In the genomic region with DNA sequence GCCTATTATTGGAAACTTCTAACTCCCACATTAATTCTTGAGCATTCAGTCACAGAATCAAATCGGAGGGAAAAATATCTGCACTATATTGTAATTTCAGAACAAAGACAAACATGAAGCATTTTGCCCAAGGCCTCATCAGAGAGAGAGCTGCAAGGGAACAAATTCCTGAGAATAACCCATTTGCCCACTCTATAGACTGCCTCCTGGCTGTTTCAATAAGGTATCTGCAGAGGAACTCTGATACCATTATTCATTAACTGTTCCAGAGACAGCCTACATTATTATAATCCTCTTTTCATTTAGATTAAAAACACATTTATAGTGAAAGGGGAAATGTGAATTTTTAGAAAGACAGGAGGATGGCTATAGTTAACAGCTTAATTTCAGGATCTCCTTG, we compare ENCODE assay signal across 26 cellular contexts.
"Had no signal": no experiment of that assay in that cellular context is flagged by ENCODE, and none has a peak within 500 bp of the region (broad histone marks: within the 10 kb centered on the region; RNA-seq: fewer than 3 reads in every experiment).

No MANE protein-coding gene starts in this region.

- H3K4me3 Mint-ChIP-seq: activated CD4-positive, alpha-beta memory T cell treated with anti-CD3 and anti-CD28 coated beads, Interleukin-2, amount 10 ng/mL, durations not matched to agents 7 days and 5 days; activated CD4-positive, alpha-beta T cell treated with anti-CD3 and anti-CD28 coated beads, Interleukin-2, amount 10 ng/mL, durations not matched to agents 7 days and 5 days; activated naive CD4-positive, alpha-beta T cell treated with anti-CD3 and anti-CD28 coated beads, Interleukin-2, amount 50 U/mL, for 24 hours; activated naive CD8-positive, alpha-beta T cell treated with anti-CD3 and anti-CD28 coated beads, Interleukin-2, amount 50 U/mL, for 24 hours; activated T-cell treated with anti-CD3 and anti-CD28 coated beads, Interleukin-2, amount 50 U/mL, for 4 hours; natural killer cell; T-helper 1 cell treated with Interleukin-12 subunit alpha and Interleukin-12 subunit beta and Interleukin-4 antibody, amounts not matched to agents 30 μg/mL and 1 μg/mL, for 36 hours had no signal

- ATAC-seq: activated naive CD8-positive, alpha-beta T cell treated with anti-CD3 and anti-CD28 coated beads, Interleukin-2, amount 50 U/mL, for 24 hours; activated T-cell treated with anti-CD3 and anti-CD28 coated beads, Interleukin-2, amount 50 U/mL, for 4 hours; left colon; natural killer cell; right lobe of liver; upper lobe of right lung had no signal

- H3K36me3 ChIP-seq: right lobe of liver, suprapubic skin, tibial artery, upper lobe of right lung had no signal

- H3K4me1 ChIP-seq: right lobe of liver, suprapubic skin, upper lobe of right lung had no signal

- H3K27me3 ChIP-seq: dorsolateral prefrontal cortex, right lobe of liver, suprapubic skin, tibial artery, upper lobe of right lung had no signal

- H3K27me3 Mint-ChIP-seq: activated CD4-positive, alpha-beta memory T cell treated with anti-CD3 and anti-CD28 coated beads, Interleukin-2, amount 10 ng/mL, durations not matched to agents 7 days and 5 days; activated CD4-positive, alpha-beta T cell treated with anti-CD3 and anti-CD28 coated beads, Interleukin-2, amount 10 ng/mL, durations not matched to agents 7 days and 5 days; activated naive CD4-positive, alpha-beta T cell treated with anti-CD3 and anti-CD28 coated beads, Interleukin-2, amount 50 U/mL, for 24 hours; activated naive CD8-positive, alpha-beta T cell treated with anti-CD3 and anti-CD28 coated beads, Interleukin-2, amount 50 U/mL, for 24 hours had no signal

- H3K4me1 Mint-ChIP-seq: activated CD4-positive, alpha-beta memory T cell treated with anti-CD3 and anti-CD28 coated beads, Interleukin-2, amount 10 ng/mL, durations not matched to agents 7 days and 5 days; activated CD4-positive, alpha-beta T cell treated with anti-CD3 and anti-CD28 coated beads, Interleukin-2, amount 10 ng/mL, durations not matched to agents 7 days and 5 days; activated naive CD4-positive, alpha-beta T cell treated with anti-CD3 and anti-CD28 coated beads, Interleukin-2, amount 50 U/mL, for 24 hours; activated naive CD8-positive, alpha-beta T cell treated with anti-CD3 and anti-CD28 coated beads, Interleukin-2, amount 50 U/mL, for 24 hours; natural killer cell had no signal

- H3K27ac Mint-ChIP-seq: activated CD4-positive, alpha-beta memory T cell treated with anti-CD3 and anti-CD28 coated beads, Interleukin-2, amount 10 ng/mL, durations not matched to agents 7 days and 5 days; activated CD4-positive, alpha-beta T cell treated with anti-CD3 and anti-CD28 coated beads, Interleukin-2, amount 10 ng/mL, durations not matched to agents 7 days and 5 days; activated naive CD4-positive, alpha-beta T cell treated with anti-CD3 and anti-CD28 coated beads, Interleukin-2, amount 50 U/mL, for 24 hours; activated naive CD8-positive, alpha-beta T cell treated with anti-CD3 and anti-CD28 coated beads, Interleukin-2, amount 50 U/mL, for 24 hours; activated T-helper 2 cell treated with anti-CD3 and anti-CD28 coated beads, Interferon-gamma antibody, Interleukin-2, Interleukin-4, amounts not matched to agents 10 μg/mL and 5 μg/mL and 100 μg/mL, durations not matched to agents 14 hours and 24 hours and 36 hours; natural killer cell; T-helper 1 cell treated with Interleukin-12 subunit alpha and Interleukin-12 subunit beta and Interleukin-4 antibody, amounts not matched to agents 30 μg/mL and 1 μg/mL, for 36 hours had no signal

- H3K36me3 Mint-ChIP-seq: activated naive CD4-positive, alpha-beta T cell treated with anti-CD3 and anti-CD28 coated beads, Interleukin-2, amount 50 U/mL, for 24 hours had no signal

- H3K9me3 ChIP-seq: right lobe of liver, suprapubic skin, tibial artery, upper lobe of right lung had no signal

- H3K4me3 ChIP-seq: coronary artery, dorsolateral prefrontal cortex, right lobe of liver, suprapubic skin, tibial artery, upper lobe of right lung had no signal

- DNase-seq: activated CD4-positive, alpha-beta memory T cell treated with anti-CD3 and anti-CD28 coated beads, Interleukin-2, amount 10 ng/mL, durations not matched to agents 7 days and 5 days; activated CD4-positive, alpha-beta T cell treated with anti-CD3 and anti-CD28 coated beads for 1 hour; activated CD4-positive, alpha-beta T cell treated with anti-CD3 and anti-CD28 coated beads, Interleukin-2, amount 10 ng/mL, durations not matched to agents 7 days and 5 days; activated naive CD8-positive, alpha-beta T cell treated with anti-CD3 and anti-CD28 coated beads, Interleukin-2, amount 50 U/mL, for 24 hours; activated T-cell treated with anti-CD3 and anti-CD28 coated beads, Interleukin-2, amount 50 U/mL, for 4 hours; dorsolateral prefrontal cortex; effector memory CD4-positive, alpha-beta T cell; erythroblast; head of caudate nucleus; hippocampal formation; left colon; natural killer cell; posterior cingulate gyrus; right lobe of liver; stimulated activated CD4-positive, alpha-beta T cell treated with anti-CD3 and anti-CD28 coated beads, Interleukin-15, amount 100 ng/mL, for 24 hours; stimulated activated CD4-positive, alpha-beta T cell treated with anti-CD3 and anti-CD28 coated beads, Interleukin-2, amount 100 ng/mL, for 24 hours; stimulated activated naive CD4-positive, alpha-beta T cell; SW 1271; T-helper 9 cell; tibial artery; upper lobe of right lung had no signal
